ENCODE assay signal across 18 cellular contexts in the genomic region with DNA sequence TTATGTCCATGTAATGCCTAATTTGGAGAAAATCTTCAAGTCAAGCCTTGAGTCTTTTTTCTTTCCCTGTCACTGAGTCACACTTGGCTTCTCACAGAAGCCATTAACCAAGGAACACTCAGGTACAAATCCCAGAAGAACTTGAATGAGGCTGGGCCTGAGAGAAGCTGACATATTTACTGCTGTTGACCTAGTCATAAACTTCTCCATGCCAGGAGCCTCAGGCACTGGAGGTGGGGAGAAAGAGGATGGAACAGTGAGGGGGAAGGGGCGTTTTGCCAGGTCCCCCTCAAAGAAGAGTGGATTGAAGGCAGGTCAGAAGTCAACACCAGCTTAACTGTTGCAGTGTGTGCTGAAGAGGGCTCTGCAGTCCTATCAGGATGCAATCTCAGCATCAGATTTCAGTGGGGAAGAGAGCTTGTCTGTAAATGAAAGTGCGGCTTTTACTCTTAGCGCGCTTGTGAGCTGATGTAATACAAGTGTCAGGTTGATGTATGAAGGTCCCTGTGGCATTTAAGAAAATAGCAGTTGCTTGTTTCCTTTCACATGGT.
A peak's percentile ranks its signal among the peaks of the same experiment; 100 is the strongest.
DNase-seq lines count a peak whose midpoint lies in the region; ATAC-seq, FAIRE-seq and TF ChIP-seq lines count a peak whose summit lies in the region.
"Had no signal": no experiment of that assay in that cellular context is flagged by ENCODE, and none has a peak within 500 bp of the region (broad histone marks: within the 10 kb centered on the region; RNA-seq: fewer than 3 reads in every experiment).

No MANE protein-coding gene starts in this region.

- H3K4me1 Mint-ChIP-seq in activated T-cell treated with anti-CD3 and anti-CD28 coated beads, Interleukin-2, amount 50 U/mL, for 72 hours (ENCODE audit: low read depth) = no peaks in the 10 kb centered on the region

- TF ChIP-seq CTCF in PC-9 (conservative IDR thresholded peaks at IDR 0.05) (no peak), testis (IDR thresholded peaks at IDR 0.05) (no peak)

- FAIRE-seq in urothelium cell line (lab: Jason Lieb, UNC) = no peak
- FAIRE-seq: colon, D721Med, GM12878, islet of Langerhans had no signal

- H3K9me2 ChIP-seq in PC-9 (ENCODE audit: insufficient read depth) = no peaks in the 10 kb centered on the region

- no peak for TF ChIP-seq POLR2A in testis (IDR thresholded peaks at IDR 0.05)

- no peak for DNase-seq in activated T-cell treated with anti-CD3 and anti-CD28 coated beads, Interleukin-2, amount 50 U/mL, for 72 hours
- DNase-seq in activated T-cell treated with anti-CD3 and anti-CD28 coated beads, Interleukin-2, amount 50 U/mL, for 1 hour = no peak
- DNase-seq in PC-9 (peak; percentile 15 to 40), islet precursor cell (peak; percentile 81), urothelium cell line (ENCODE audit: low spot score) (peak; percentile 37), testis (no peak)
- DNase-seq: activated CD8-positive, alpha-beta T cell treated with anti-CD3 and anti-CD28 coated beads, Interleukin-2, amount 10 ng/mL, durations not matched to agents 7 days and 5 days; HCEC 1CT had no signal

- POLR2A ChIA-PET in PC-9 (lab: Charles Lee; ENCODE audit: unreplicated experiment) = no interaction called here

- no peaks in the 10 kb centered on the region for H3F3A ChIP-seq in PC-9 (ENCODE audit: insufficient read depth, low read depth)

- H3K9me3 Mint-ChIP-seq in activated T-cell treated with anti-CD3 and anti-CD28 coated beads, Interleukin-2, amount 50 U/mL, for 72 hours = peaks cover 0 to 4% of the 10 kb centered on the region in 2 donors

- H3K27me3 Mint-ChIP-seq in activated T-cell treated with anti-CD3 and anti-CD28 coated beads, Interleukin-2, amount 50 U/mL, for 72 hours (ENCODE audit: low read depth) = no peaks in the 10 kb centered on the region

- no peaks in the 10 kb centered on the region for H3K27me3 ChIP-seq in PC-9 (ENCODE audit: insufficient read depth, low read depth)
- no peaks in the 10 kb centered on the region for H3K27me3 ChIP-seq in testis
- H3K27me3 ChIP-seq: neutrophil, vagina had no signal

- H3K36me3 ChIP-seq in PC-9 (ENCODE audit: low read depth) (no peaks in the 10 kb centered on the region), testis (ENCODE audit: low read depth, missing control alignments) (no peaks in the 10 kb centered on the region)
- H3K36me3 ChIP-seq: neutrophil, vagina had no signal

- H3K9me3 ChIP-seq in PC-9 (ENCODE audit: insufficient read depth, low read depth) (0 out of 2 replicates have a peak, but pooled peaks cover 3% of the 10 kb centered on the region), testis (no peaks in the 10 kb centered on the region)
- H3K9me3 ChIP-seq: neutrophil, vagina had no signal

- intact Hi-C loops in PC-9 (cut with micrococcal nuclease; ENCODE audit: unreplicated experiment) = no loop called here
- intact Hi-C loops in testis (cut with DNase I; ENCODE audit: low total_unique reads) = no loop called here

- H3K36me3 Mint-ChIP-seq in activated T-cell treated with anti-CD3 and anti-CD28 coated beads, Interleukin-2, amount 50 U/mL, for 72 hours (ENCODE audit: insufficient read depth in 2 of 2) = peaks cover 0 to 6% of the 10 kb centered on the region in 2 donors

- WGBS in testis, 2 donors = 64 to 81% methylated on average over 4 of the region's 4 CpGs

- no peak overlapping the region for H2AFZ ChIP-seq in PC-9

- no peak overlapping the region for H3K27ac ChIP-seq in PC-9
- no peak overlapping the region for H3K27ac ChIP-seq in testis
- H3K27ac ChIP-seq: neutrophil, vagina had no signal

- no peak overlapping the region for H3K27ac Mint-ChIP-seq in activated T-cell treated with anti-CD3 and anti-CD28 coated beads, Interleukin-2, amount 50 U/mL, for 72 hours
- H3K27ac Mint-ChIP-seq: activated CD8-positive, alpha-beta T cell treated with anti-CD3 and anti-CD28 coated beads, Interleukin-2, amount 10 ng/mL, durations not matched to agents 7 days and 5 days; activated naive CD4-positive, alpha-beta T cell treated with anti-CD3 and anti-CD28 coated beads, Interleukin-2, amount 50 U/mL, for 72 hours had no signal

- BruUV-seq in PC-9 (replicated peaks; lab: Mats Ljungman, UMichigan) = no TSS peak

- no peaks in the 10 kb centered on the region for H4K20me1 ChIP-seq in PC-9 (ENCODE audit: insufficient read depth)

- no peaks in the 10 kb centered on the region for H3K79me2 ChIP-seq in PC-9 (ENCODE audit: low read depth)

- ATAC-seq in activated T-cell treated with anti-CD3 and anti-CD28 coated beads, Interleukin-2, amount 50 U/mL, for 72 hours (replicated peaks in 1 of 2) = peak; percentile 27 to 53
- ATAC-seq in HG03095 (IDR thresholded peaks at IDR 0.05; ENCODE audit: unreplicated experiment) = no peak
- no peak for ATAC-seq in HG03354 (IDR thresholded peaks at IDR 0.05; ENCODE audit: poor library complexity, severe bottlenecking, unreplicated experiment)
- ATAC-seq: activated CD8-positive, alpha-beta T cell treated with anti-CD3 and anti-CD28 coated beads, Interleukin-2, amount 10 ng/mL, durations not matched to agents 7 days and 5 days; GM12878; Panc1 had no signal

- no peak overlapping the region for H3K4me2 ChIP-seq in PC-9

- CTCF ChIA-PET in PC-9 (lab: Charles Lee) = no interaction called here

- H3K4me3 Mint-ChIP-seq in activated T-cell treated with anti-CD3 and anti-CD28 coated beads, Interleukin-2, amount 50 U/mL, for 72 hours = no peak overlapping the region
- H3K4me3 Mint-ChIP-seq: activated CD8-positive, alpha-beta T cell treated with anti-CD3 and anti-CD28 coated beads, Interleukin-2, amount 10 ng/mL, durations not matched to agents 7 days and 5 days had no signal

- H3K4me3 ChIP-seq in PC-9 (no peak overlapping the region), testis (no peak overlapping the region)
- H3K4me3 ChIP-seq: GM12878, vagina had no signal

- no peaks in the 10 kb centered on the region for H3K4me1 ChIP-seq in PC-9 (replicated peaks; ENCODE audit: insufficient read depth)
- no peaks in the 10 kb centered on the region for H3K4me1 ChIP-seq in testis
- H3K4me1 ChIP-seq: vagina had no signal

Comparison
In these comparisons a context has a peak if more than half of its experiments do, and no peak if none do; other contexts are left out.
1. ATAC-seq: peak in activated T-cell treated with anti-CD3 and anti-CD28 coated beads, Interleukin-2, amount 50 U/mL, for 72 hours (2 of 2); none in HG03095 (single experiment) and HG03354 (single experiment).
2. DNase-seq: peak in PC-9 (2 of 2), islet precursor cell (single experiment) and urothelium cell line (single experiment); none in activated T-cell treated with anti-CD3 and anti-CD28 coated beads, Interleukin-2, amount 50 U/mL, for 72 hours (0 of 2), activated T-cell treated with anti-CD3 and anti-CD28 coated beads, Interleukin-2, amount 50 U/mL, for 1 hour (single experiment) and testis (single experiment).